In genomic region chr5:181133610-181134231, GRCh38 we compare ENCODE assay signal across 1 cellular context.
A peak's percentile ranks its signal among the peaks of the same experiment; 100 is the strongest.
TF ChIP-seq lines count a peak whose summit lies in the region.

No MANE protein-coding gene starts in this region.

TF ChIP-seq in K562, 482 proteins besides CTCF, POLR2A, EP300 and RAD21 (continued from another document):
- no peak for TF ChIP-seq MXI1 (IDR thresholded peaks at IDR 0.05; ENCODE audit: low read depth, low read length)
- peak; percentile 51; the same call in 1 of the 2 replicates for TF ChIP-seq TEAD4 (IDR thresholded peaks at IDR 0.05; ENCODE audit: low read length)
- TF ChIP-seq TEAD4 (CRISPR knock-in tag; IDR thresholded peaks at IDR 0.05; ENCODE audit: borderline replicate concordance) = no peak
- TF ChIP-seq PML (IDR thresholded peaks at IDR 0.05; ENCODE audit: low read length) = no peak
- TF ChIP-seq ZNF316 (IDR thresholded peaks at IDR 0.05) = peak; percentile 98
- no peak for TF ChIP-seq CSDE1 (IDR thresholded peaks at IDR 0.05)
- TF ChIP-seq KDM5B (IDR thresholded peaks at IDR 0.05; ENCODE audit: insufficient replicate concordance, low read depth, low read length) = no peak
- TF ChIP-seq EHMT2 (IDR thresholded peaks at IDR 0.05) = no peak
- TF ChIP-seq RCOR1 (IDR thresholded peaks at IDR 0.05; ENCODE audit: borderline replicate concordance in 1 of 2, low read depth in 2 of 2, low read length in 2 of 2) = peak in 1 of 2 experiments; percentile 85; a peak in 2 of 4 replicates
- TF ChIP-seq KDM1A (IDR thresholded peaks at IDR 0.05) = peak in 1 of 2 experiments; percentile 18; a peak in 2 of 4 replicates
- TF ChIP-seq TFAM (CRISPR knock-in tag; conservative IDR thresholded peaks at IDR 0.05) = no peak
- no peak for TF ChIP-seq E4F1 (CRISPR knock-in tag; IDR thresholded peaks at IDR 0.05; ENCODE audit: borderline replicate concordance)
- TF ChIP-seq FOXK2 (conservative IDR thresholded peaks at IDR 0.05 in 1 of 2, IDR thresholded peaks at IDR 0.05 in 1 of 2; ENCODE audit: low read depth in 2 of 2) = no peak
- no peak for TF ChIP-seq FOXP4 (CRISPR knock-in tag; IDR thresholded peaks at IDR 0.05; ENCODE audit: borderline replicate concordance)
- TF ChIP-seq, protein P1, sequence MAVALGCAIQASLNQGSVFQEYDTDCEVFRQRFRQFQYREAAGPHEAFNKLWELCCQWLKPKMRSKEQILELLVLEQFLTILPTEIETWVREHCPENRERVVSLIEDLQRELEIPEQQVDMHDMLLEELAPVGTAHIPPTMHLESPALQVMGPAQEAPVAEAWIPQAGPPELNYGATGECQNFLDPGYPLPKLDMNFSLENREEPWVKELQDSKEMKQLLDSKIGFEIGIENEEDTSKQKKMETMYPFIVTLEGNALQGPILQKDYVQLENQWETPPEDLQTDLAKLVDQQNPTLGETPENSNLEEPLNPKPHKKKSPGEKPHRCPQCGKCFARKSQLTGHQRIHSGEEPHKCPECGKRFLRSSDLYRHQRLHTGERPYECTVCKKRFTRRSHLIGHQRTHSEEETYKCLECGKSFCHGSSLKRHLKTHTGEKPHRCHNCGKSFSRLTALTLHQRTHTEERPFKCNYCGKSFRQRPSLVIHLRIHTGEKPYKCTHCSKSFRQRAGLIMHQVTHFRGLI (CRISPR knock-in tag; IDR thresholded peaks at IDR 0.05) = no peak
- TF ChIP-seq SOX6 (IDR thresholded peaks at IDR 0.05) = 0 out of 2 replicates have a peak, but pooled peaks have one; percentile 9
- TF ChIP-seq MAZ (CRISPR knock-in tag; conservative IDR thresholded peaks at IDR 0.05 in 1 of 2, IDR thresholded peaks at IDR 0.05 in 1 of 2) = no peak
- no peak for TF ChIP-seq ZBED1 (IDR thresholded peaks at IDR 0.05)
- no peak for TF ChIP-seq STAG1 (CRISPR knock-in tag; IDR thresholded peaks at IDR 0.05; ENCODE audit: borderline replicate concordance)
- peak; percentile 54; the same call in 1 of the 2 replicates for TF ChIP-seq ATF7 (IDR thresholded peaks at IDR 0.05)
- TF ChIP-seq, protein P2, sequence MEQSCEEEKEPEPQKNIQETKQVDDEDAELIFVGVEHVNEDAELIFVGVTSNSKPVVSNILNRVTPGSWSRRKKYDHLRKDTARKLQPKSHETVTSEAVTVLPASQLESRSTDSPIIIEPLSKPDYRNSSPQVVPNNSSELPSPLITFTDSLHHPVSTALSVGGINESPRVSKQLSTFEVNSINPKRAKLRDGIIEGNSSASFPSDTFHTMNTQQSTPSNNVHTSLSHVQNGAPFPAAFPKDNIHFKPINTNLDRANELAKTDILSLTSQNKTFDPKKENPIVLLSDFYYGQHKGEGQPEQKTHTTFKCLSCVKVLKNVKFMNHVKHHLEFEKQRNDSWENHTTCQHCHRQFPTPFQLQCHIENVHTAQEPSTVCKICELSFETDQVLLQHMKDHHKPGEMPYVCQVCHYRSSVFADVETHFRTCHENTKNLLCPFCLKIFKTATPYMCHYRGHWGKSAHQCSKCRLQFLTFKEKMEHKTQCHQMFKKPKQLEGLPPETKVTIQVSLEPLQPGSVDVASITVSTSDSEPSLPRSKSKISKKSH (CRISPR knock-in tag; IDR thresholded peaks at IDR 0.05) = no peak
- TF ChIP-seq ID3 (CRISPR knock-in tag; IDR thresholded peaks at IDR 0.05) = no peak
- no peak for TF ChIP-seq ID3 (tag; IDR thresholded peaks at IDR 0.05)
- no peak for TF ChIP-seq TAF9B (IDR thresholded peaks at IDR 0.05; ENCODE audit: partially characterized antibody)
- no peak for TF ChIP-seq ZNF444 (CRISPR knock-in tag; IDR thresholded peaks at IDR 0.05)
- TF ChIP-seq PHTF2 (CRISPR knock-in tag; IDR thresholded peaks at IDR 0.05) = no peak
- no peak for TF ChIP-seq RBBP5 (IDR thresholded peaks at IDR 0.05; ENCODE audit: borderline replicate concordance, insufficient read depth, low read length, poor library complexity, severe bottlenecking)
- no peak for TF ChIP-seq ZNF184 (CRISPR knock-in tag; IDR thresholded peaks at IDR 0.05)
- no peak for TF ChIP-seq ESRRA (IDR thresholded peaks at IDR 0.05; ENCODE audit: borderline replicate concordance, low read depth)
- no peak for TF ChIP-seq CC2D1A (IDR thresholded peaks at IDR 0.05)
- peak; percentile 81 for TF ChIP-seq FOSL1 (tag; conservative IDR thresholded peaks at IDR 0.05)
- peak; percentile 93 for TF ChIP-seq NFE2L1 (tag; IDR thresholded peaks at IDR 0.05; ENCODE audit: borderline replicate concordance, low read depth)
- TF ChIP-seq, protein P3, sequence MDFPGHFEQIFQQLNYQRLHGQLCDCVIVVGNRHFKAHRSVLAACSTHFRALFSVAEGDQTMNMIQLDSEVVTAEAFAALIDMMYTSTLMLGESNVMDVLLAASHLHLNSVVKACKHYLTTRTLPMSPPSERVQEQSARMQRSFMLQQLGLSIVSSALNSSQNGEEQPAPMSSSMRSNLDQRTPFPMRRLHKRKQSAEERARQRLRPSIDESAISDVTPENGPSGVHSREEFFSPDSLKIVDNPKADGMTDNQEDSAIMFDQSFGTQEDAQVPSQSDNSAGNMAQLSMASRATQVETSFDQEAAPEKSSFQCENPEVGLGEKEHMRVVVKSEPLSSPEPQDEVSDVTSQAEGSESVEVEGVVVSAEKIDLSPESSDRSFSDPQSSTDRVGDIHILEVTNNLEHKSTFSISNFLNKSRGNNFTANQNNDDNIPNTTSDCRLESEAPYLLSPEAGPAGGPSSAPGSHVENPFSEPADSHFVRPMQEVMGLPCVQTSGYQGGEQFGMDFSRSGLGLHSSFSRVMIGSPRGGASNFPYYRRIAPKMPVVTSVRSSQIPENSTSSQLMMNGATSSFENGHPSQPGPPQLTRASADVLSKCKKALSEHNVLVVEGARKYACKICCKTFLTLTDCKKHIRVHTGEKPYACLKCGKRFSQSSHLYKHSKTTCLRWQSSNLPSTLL (IDR thresholded peaks at IDR 0.05) = no peak
- TF ChIP-seq YY1 (IDR thresholded peaks at IDR 0.05; ENCODE audit: borderline replicate concordance in 1 of 3, control insufficient read depth in 1 of 3, extremely low read depth in 1 of 3, insufficient read depth in 3 of 3, insufficient read length in 1 of 3, insufficient replicate concordance in 2 of 3, low read depth in 1 of 3, low read length in 2 of 3) = no peak
- TF ChIP-seq TBL1XR1 (IDR thresholded peaks at IDR 0.05; ENCODE audit: low read length in 2 of 2) = 0 out of 4 replicates have a peak, but pooled peaks of 1 of the 2 experiments have one; percentile 31
- TF ChIP-seq, protein P4, sequence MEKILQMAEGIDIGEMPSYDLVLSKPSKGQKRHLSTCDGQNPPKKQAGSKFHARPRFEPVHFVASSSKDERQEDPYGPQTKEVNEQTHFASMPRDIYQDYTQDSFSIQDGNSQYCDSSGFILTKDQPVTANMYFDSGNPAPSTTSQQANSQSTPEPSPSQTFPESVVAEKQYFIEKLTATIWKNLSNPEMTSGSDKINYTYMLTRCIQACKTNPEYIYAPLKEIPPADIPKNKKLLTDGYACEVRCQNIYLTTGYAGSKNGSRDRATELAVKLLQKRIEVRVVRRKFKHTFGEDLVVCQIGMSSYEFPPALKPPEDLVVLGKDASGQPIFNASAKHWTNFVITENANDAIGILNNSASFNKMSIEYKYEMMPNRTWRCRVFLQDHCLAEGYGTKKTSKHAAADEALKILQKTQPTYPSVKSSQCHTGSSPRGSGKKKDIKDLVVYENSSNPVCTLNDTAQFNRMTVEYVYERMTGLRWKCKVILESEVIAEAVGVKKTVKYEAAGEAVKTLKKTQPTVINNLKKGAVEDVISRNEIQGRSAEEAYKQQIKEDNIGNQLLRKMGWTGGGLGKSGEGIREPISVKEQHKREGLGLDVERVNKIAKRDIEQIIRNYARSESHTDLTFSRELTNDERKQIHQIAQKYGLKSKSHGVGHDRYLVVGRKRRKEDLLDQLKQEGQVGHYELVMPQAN (IDR thresholded peaks at IDR 0.05; ENCODE audit: borderline replicate concordance) = no peak
- TF ChIP-seq NFIC (IDR thresholded peaks at IDR 0.05) = peak; percentile 99
